ENCODE assay signal across 27 cellular contexts in the genomic region with DNA sequence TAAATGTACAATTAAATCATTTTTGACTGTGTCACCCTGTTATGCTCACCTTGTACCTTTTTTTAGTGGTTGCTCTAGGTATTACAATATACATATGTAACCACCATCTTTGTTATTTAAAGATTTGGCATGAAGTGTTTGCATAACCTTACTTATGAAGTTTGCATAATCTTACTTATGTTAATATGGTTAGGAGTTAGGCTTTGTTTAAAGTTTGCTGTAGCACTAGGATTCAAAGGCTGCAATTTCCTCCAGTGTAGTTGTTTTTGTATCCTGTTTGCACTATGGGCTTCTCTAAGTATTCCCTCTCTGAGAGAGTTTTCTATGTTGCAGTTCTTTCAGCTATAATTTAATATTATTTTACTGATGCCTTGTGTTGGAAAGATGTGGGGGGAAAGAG. TPM values are rescaled to one million over a fixed set of nuclear protein-coding genes. Genes with fewer than 3 reads are reported as not detected.
"Had no signal": no experiment of that assay in that cellular context is flagged by ENCODE, and none has a peak within 500 bp of the region (broad histone marks: within the 10 kb centered on the region; RNA-seq: fewer than 3 reads in every experiment).

No MANE protein-coding gene starts in this region.

- H3K4me1 Mint-ChIP-seq: activated CD8-positive, alpha-beta memory T cell treated with anti-CD3 and anti-CD28 coated beads, Interleukin-2, amount 10 ng/mL, durations not matched to agents 7 days and 5 days; activated naive CD4-positive, alpha-beta T cell treated with anti-CD3 and anti-CD28 coated beads, Interleukin-2, amount 50 U/mL, for 24 hours; central memory CD8-positive, alpha-beta T cell; T-cell had no signal

- DNase-seq: activated CD4-positive, alpha-beta T cell treated with anti-CD3 and anti-CD28 coated beads for 48 hours; activated CD4-positive, alpha-beta T cell treated with anti-CD3 and anti-CD28 coated beads, Interleukin-2, amount 50 U/mL, for 4 hours; activated CD4-positive, CD25-positive, alpha-beta regulatory T cell treated with anti-CD3 and anti-CD28 coated beads, Interleukin-2, amount 50 U/mL, for 72 hours; activated CD8-positive, alpha-beta memory T cell treated with anti-CD3 and anti-CD28 coated beads, Interleukin-2, amount 10 ng/mL, durations not matched to agents 7 days and 5 days; activated effector memory CD4-positive, alpha-beta T cell treated with Interleukin-2 at 50 U/mL for 16 hours; activated naive CD4-positive, alpha-beta T cell; activated T-cell treated with anti-CD3 and anti-CD28 coated beads, Interleukin-2, amount 50 U/mL, for 24 hours; aorta; body of pancreas; NCI-H1092; NCI-H1417; NCI-H1930; NCI-H2171 treated with DMSO at 0.1 percent for 48 hours; NCI-H226; NCI-H82; SIG-M5; T-cell; T-helper 2 cell; T1000 had no signal

- H3K9me3 Mint-ChIP-seq: activated naive CD4-positive, alpha-beta T cell treated with anti-CD3 and anti-CD28 coated beads, Interleukin-2, amount 50 U/mL, for 24 hours; activated T-cell treated with anti-CD3 and anti-CD28 coated beads, Interleukin-2, amount 50 U/mL, for 24 hours; activated T-helper 1 cell treated with anti-CD3 and anti-CD28 coated beads, Interleukin-12 subunit alpha, Interleukin-12 subunit beta, Interleukin-2, Interleukin-4 antibody, amounts not matched to agents 30 ng/mL and 10 ng/mL and 1 ng/mL, durations not matched to agents 14 hours and 24 hours and 36 hours; central memory CD8-positive, alpha-beta T cell; T-cell had no signal

- H3K9ac ChIP-seq: KMS-11 had no signal

- H3K36me3 Mint-ChIP-seq: activated CD8-positive, alpha-beta memory T cell treated with anti-CD3 and anti-CD28 coated beads, Interleukin-2, amount 10 ng/mL, durations not matched to agents 7 days and 5 days; activated naive CD4-positive, alpha-beta T cell treated with anti-CD3 and anti-CD28 coated beads, Interleukin-2, amount 50 U/mL, for 24 hours; T-cell had no signal

- H3K4me1 ChIP-seq: body of pancreas had no signal

- H3K4me3 ChIP-seq: body of pancreas had no signal

- H3K27me3 ChIP-seq: body of pancreas had no signal

- H3K4me3 Mint-ChIP-seq: activated CD8-positive, alpha-beta memory T cell treated with anti-CD3 and anti-CD28 coated beads, Interleukin-2, amount 10 ng/mL, durations not matched to agents 7 days and 5 days; activated naive CD4-positive, alpha-beta T cell treated with anti-CD3 and anti-CD28 coated beads, Interleukin-2, amount 50 U/mL, for 24 hours; activated T-cell treated with anti-CD3 and anti-CD28 coated beads, Interleukin-2, amount 50 U/mL, for 24 hours; activated T-helper 1 cell treated with anti-CD3 and anti-CD28 coated beads, Interleukin-12 subunit alpha, Interleukin-12 subunit beta, Interleukin-2, Interleukin-4 antibody, amounts not matched to agents 30 ng/mL and 10 ng/mL and 1 ng/mL, durations not matched to agents 14 hours and 24 hours and 36 hours; central memory CD8-positive, alpha-beta T cell; T-cell had no signal

- H3K9me3 ChIP-seq: body of pancreas had no signal

- H3K27ac Mint-ChIP-seq: activated CD8-positive, alpha-beta memory T cell treated with anti-CD3 and anti-CD28 coated beads, Interleukin-2, amount 10 ng/mL, durations not matched to agents 7 days and 5 days; activated naive CD4-positive, alpha-beta T cell treated with anti-CD3 and anti-CD28 coated beads, Interleukin-2, amount 50 U/mL, for 24 hours; activated T-cell treated with anti-CD3 and anti-CD28 coated beads, Interleukin-2, amount 50 U/mL, for 24 hours; activated T-helper 1 cell treated with anti-CD3 and anti-CD28 coated beads, Interleukin-12 subunit alpha, Interleukin-12 subunit beta, Interleukin-2, Interleukin-4 antibody, amounts not matched to agents 30 ng/mL and 10 ng/mL and 1 ng/mL, durations not matched to agents 14 hours and 24 hours and 36 hours; T-cell had no signal

- H3K27ac ChIP-seq: body of pancreas, KMS-11 had no signal

RNA-seq across cellular contexts. Expression of a gene that starts 15.0 kb away (rescaled TPM):
- total RNA-seq: MCF 10A had no signal

RNA-seq across cellular contexts. Expression of a gene that starts 17.9 kb away (rescaled TPM):
- total RNA-seq: activated CD8-positive, alpha-beta memory T cell treated with anti-CD3 and anti-CD28 coated beads, Interleukin-2, amount 10 ng/mL, durations not matched to agents 7 days and 5 days; activated T-helper 1 cell treated with anti-CD3 and anti-CD28 coated beads, Interleukin-12 subunit alpha, Interleukin-12 subunit beta, Interleukin-2, Interleukin-4 antibody, amounts not matched to agents 30 ng/mL and 10 ng/mL and 1 ng/mL, durations not matched to agents 14 hours and 24 hours and 36 hours; aorta; body of pancreas; MCF 10A; NCI-H460; OCI-LY7; RPMI7951; T-cell had no signal
- polyA plus RNA-seq: aorta had no signal

RNA-seq across cellular contexts. Expression of a gene that starts 45.6 kb away (rescaled TPM):
- total RNA-seq: activated CD8-positive, alpha-beta memory T cell treated with anti-CD3 and anti-CD28 coated beads, Interleukin-2, amount 10 ng/mL, durations not matched to agents 7 days and 5 days; activated T-helper 1 cell treated with anti-CD3 and anti-CD28 coated beads, Interleukin-12 subunit alpha, Interleukin-12 subunit beta, Interleukin-2, Interleukin-4 antibody, amounts not matched to agents 30 ng/mL and 10 ng/mL and 1 ng/mL, durations not matched to agents 14 hours and 24 hours and 36 hours; aorta; body of pancreas; MCF 10A; NCI-H460; OCI-LY7; RPMI7951; T-cell had no signal
- polyA plus RNA-seq: aorta had no signal
